21 cellular contexts compared by ENCODE assay signal in genomic region chr14:28361486-28361885, GRCh38.
"Had no signal": no experiment of that assay in that cellular context is flagged by ENCODE, and none has a peak within 500 bp of the region (broad histone marks: within the 10 kb centered on the region; RNA-seq: fewer than 3 reads in every experiment).

No MANE protein-coding gene starts in this region.

- H3K36me3 ChIP-seq: brain microvascular endothelial cell, cardiac muscle cell had no signal

- H3K4me3 ChIP-seq: cardiac muscle cell, SK-N-MC had no signal

- H3K27ac ChIP-seq: brain microvascular endothelial cell, cardiac muscle cell, SK-N-MC had no signal

- H3K27me3 ChIP-seq: brain microvascular endothelial cell, cardiac muscle cell had no signal

- DNase-seq: activated CD4-positive, alpha-beta memory T cell treated with anti-CD3 and anti-CD28 coated beads for 36 hours; activated CD4-positive, alpha-beta T cell treated with anti-CD3 and anti-CD28 coated beads, Interleukin-2, amount 10 ng/mL, durations not matched to agents 7 days and 5 days; activated CD4-positive, CD25-positive, alpha-beta regulatory T cell; activated CD8-positive, alpha-beta memory T cell treated with anti-CD3 and anti-CD28 coated beads for 24 hours; activated gamma-delta T cell; activated naive CD4-positive, alpha-beta T cell treated with anti-CD3 and anti-CD28 coated beads for 36 hours; activated T-cell treated with anti-CD3 and anti-CD28 coated beads for 4 hours; activated T-cell treated with anti-CD3 and anti-CD28 coated beads, Interleukin-2, amount 50 U/mL, for 48 hours; brain microvascular endothelial cell; NCI-H1092; NCI-H1417; NCI-H1930; NCI-H446; NCI-H524; NCI-H748 treated with DMSO at 0.1 percent for 48 hours; RPMI8226; T-cell; T-helper 2 cell; T1000 had no signal
